In genomic region chr1:12734651-12735050, GRCh38 we compare ENCODE assay signal across 10 cellular contexts. TPM values are rescaled to one million over a fixed set of nuclear protein-coding genes. Genes with fewer than 3 reads are reported as not detected.
"Had no signal": no experiment of that assay in that cellular context is flagged by ENCODE, and none has a peak within 500 bp of the region (broad histone marks: within the 10 kb centered on the region; RNA-seq: fewer than 3 reads in every experiment).

No MANE protein-coding gene starts in this region.

- H3K36me3 Mint-ChIP-seq: IgD-negative memory B cell had no signal

- DNase-seq: IMR-90, KBM-7, KG1 had no signal

- H3K27ac Mint-ChIP-seq: IgD-negative memory B cell had no signal

- FAIRE-seq: HepG2, HTR-8/SVneo, K562 had no signal

- H3K27ac ChIP-seq: HL-60 had no signal

- H3K4me3 Mint-ChIP-seq: IgD-negative memory B cell had no signal

- ATAC-seq: HepG2, K562 had no signal

- H3K4me3 ChIP-seq: K562 had no signal

- H3K4me1 Mint-ChIP-seq: IgD-negative memory B cell had no signal

RNA-seq across cellular contexts. Expression of gene CFAP107, which starts 11.3 kb away (rescaled TPM):
- total RNA-seq: HepG2, HT-29, HT1080, IMR-90, K562 had no signal
- polyA plus RNA-seq: HepG2, IgD-negative memory B cell, IMR-90 had no signal

RNA-seq across cellular contexts. Expression of gene AADACL3, which starts 18.7 kb away (rescaled TPM):
- total RNA-seq: HepG2, HT-29, HT1080, IMR-90, K562 had no signal
- polyA plus RNA-seq: HepG2, IgD-negative memory B cell, IMR-90, K562 had no signal

RNA-seq across cellular contexts. Expression of gene PRAMEF12, which starts 38.9 kb away (rescaled TPM):
- total RNA-seq: HepG2, HT-29, HT1080, IMR-90, K562 had no signal
- polyA plus RNA-seq: HepG2, IgD-negative memory B cell, IMR-90, K562 had no signal

RNA-seq across cellular contexts. Expression of gene PRAMEF1, which starts 56.5 kb away (rescaled TPM):
- total RNA-seq: HepG2, HT-29, HT1080, IMR-90, K562 had no signal
- polyA plus RNA-seq: HepG2, IgD-negative memory B cell, IMR-90, K562 had no signal
